ENCODE assay signal across 20 cellular contexts in the genomic region with DNA sequence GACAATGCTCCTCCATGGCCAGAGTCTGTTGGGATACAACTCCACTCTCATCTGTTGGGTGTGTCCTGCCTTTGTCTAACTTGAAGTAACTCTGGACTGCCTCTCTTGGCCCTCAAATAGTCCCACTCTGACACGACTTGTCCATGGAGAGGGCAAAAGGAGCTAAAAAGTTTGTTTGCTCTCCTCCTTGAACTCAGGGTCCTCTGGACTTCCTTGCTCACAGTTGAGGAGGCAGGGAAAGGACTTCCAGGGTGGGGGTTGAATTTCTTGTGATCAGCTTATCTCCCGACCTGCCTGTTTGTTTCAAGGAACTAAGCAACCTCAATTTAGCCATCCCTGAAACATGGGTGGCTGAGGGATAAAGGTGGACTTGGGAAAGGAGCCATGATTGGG. TPM values are rescaled to one million over a fixed set of nuclear protein-coding genes. Genes with fewer than 3 reads are reported as not detected.
DNase-seq lines count a peak whose midpoint lies in the region; ATAC-seq and TF ChIP-seq lines count a peak whose summit lies in the region.
"Had no signal": no experiment of that assay in that cellular context is flagged by ENCODE, and none has a peak within 500 bp of the region (broad histone marks: within the 10 kb centered on the region; RNA-seq: fewer than 3 reads in every experiment).

No MANE protein-coding gene starts in this region.

- H3F3A ChIP-seq in PC-9 (ENCODE audit: insufficient read depth, low read depth), result no peaks in the 10 kb centered on the region

- no peak for ATAC-seq in GM18873 (IDR thresholded peaks at IDR 0.05; ENCODE audit: low FRiP score, unreplicated experiment)

- TF ChIP-seq CTCF in GM13977 (IDR thresholded peaks at IDR 0.05; ENCODE audit: extremely low read depth, insufficient read depth, missing control alignments), result no peak
- TF ChIP-seq CTCF in PC-9 (conservative IDR thresholded peaks at IDR 0.05), result no peak

- no peaks in the 10 kb centered on the region for H3K36me3 ChIP-seq in PC-9 (ENCODE audit: low read depth)
- H3K36me3 ChIP-seq: neutrophil had no signal

- peak; percentile 2 for DNase-seq in GM13977 (ENCODE audit: low spot score)
- no peak for DNase-seq in PC-9
- peak; percentile 0 for DNase-seq in germinal center (ENCODE audit: low spot score)
- DNase-seq in stimulated activated CD8-positive, alpha-beta memory T cell treated with anti-CD3 and anti-CD28 coated beads, Interleukin-4, amount 100 ng/mL, for 48 hours, result peak; percentile 11
- no peak for DNase-seq in ureter (ENCODE audit: low spot score)
- DNase-seq in NCI-H1417 (lab: John Stamatoyannopoulos, UW), result no peak
- DNase-seq: activated B cell treated with CpG ODN at 0.5 μM for 24 hours; activated CD8-positive, alpha-beta memory T cell treated with anti-CD3 and anti-CD28 coated beads, Interleukin-2, amount 50 U/mL, for 48 hours; effector CD8-positive, alpha-beta T cell; hippocampal formation; KBM-7; NCI-H524 treated with DMSO at 0.1 percent for 48 hours; SIG-M5 had no signal

- no peaks in the 10 kb centered on the region for H3K9me2 ChIP-seq in PC-9 (ENCODE audit: insufficient read depth)

- in situ Hi-C loops in GM13977 (cut with MboI; ENCODE audit: low pct_unique_long_range_greater_than_20kb, low sequenced_read_pairs, unreplicated experiment), result no loop called here

- CTCF ChIA-PET in PC-9 (lab: Charles Lee), result no interaction called here

- no peaks in the 10 kb centered on the region for H4K20me1 ChIP-seq in PC-9 (ENCODE audit: insufficient read depth)

- H3K4me3 ChIP-seq in PC-9, result no peak overlapping the region
- H3K4me3 ChIP-seq: adrenal gland, GM12878 had no signal

- H3K9me3 ChIP-seq in PC-9 (ENCODE audit: insufficient read depth, low read depth), result no peaks in the 10 kb centered on the region
- H3K9me3 ChIP-seq: adrenal gland, neutrophil had no signal

- no peak overlapping the region for H2AFZ ChIP-seq in PC-9

- H3K27me3 ChIP-seq in PC-9 (ENCODE audit: insufficient read depth, low read depth), result no peaks in the 10 kb centered on the region
- H3K27me3 ChIP-seq: adrenal gland, neutrophil had no signal

- POLR2A ChIA-PET in PC-9 (lab: Charles Lee; ENCODE audit: unreplicated experiment), result no interaction called here

- intact Hi-C loops in PC-9 (cut with micrococcal nuclease; ENCODE audit: unreplicated experiment), result no loop called here

- no peaks in the 10 kb centered on the region for H3K79me2 ChIP-seq in PC-9 (ENCODE audit: low read depth)

- peak overlapping the region; percentile 46 for H3K27ac ChIP-seq in PC-9
- H3K27ac ChIP-seq: adrenal gland, HL-60, neutrophil had no signal

- no TSS peak for BruUV-seq in PC-9 (replicated peaks; lab: Mats Ljungman, UMichigan)

- H3K4me1 ChIP-seq in PC-9 (replicated peaks; ENCODE audit: insufficient read depth), result peaks cover 18% of the 10 kb centered on the region
- H3K4me1 ChIP-seq: adrenal gland had no signal

- no peak overlapping the region for H3K4me2 ChIP-seq in PC-9

RNA-seq across cellular contexts. Expression of gene DNAJB5, which starts 11.7 kb away (rescaled TPM):
- total RNA-seq in PC-9 (2021) (0.79 and 0.98 TPM in 2 replicates), ureter (24.2 TPM)

RNA-seq across cellular contexts. Expression of gene PHF24, which starts 43.2 kb away (rescaled TPM):
- total RNA-seq in PC-9 (2021), result not detected in 2 replicates
- 1.7 TPM for total RNA-seq in ureter
- total RNA-seq: GM12878; H4; T-helper 2 cell treated with Interferon-gamma antibody and Interleukin-4, amounts not matched to agents 100 ng/mL and 5 ng/mL, for 36 hours had no signal

Comparison
In these comparisons a context has a peak if more than half of its experiments do, and no peak if none do; other contexts are left out.
1. DNase-seq: peak in GM13977 (single experiment), germinal center (single experiment) and stimulated activated CD8-positive, alpha-beta memory T cell treated with anti-CD3 and anti-CD28 coated beads, Interleukin-4, amount 100 ng/mL, for 48 hours (single experiment); none in PC-9 (0 of 2), ureter (single experiment) and NCI-H1417 (0 of 3).
2. RNA of gene DNAJB5, which starts 11.7 kb away (total RNA-seq): 24.2 TPM in ureter (single experiment); 0.79 to 0.98 TPM in PC-9; every median in the first group is over 10 times any median in the second.